ENCODE assay signal across 7 cellular contexts in the genomic region with DNA sequence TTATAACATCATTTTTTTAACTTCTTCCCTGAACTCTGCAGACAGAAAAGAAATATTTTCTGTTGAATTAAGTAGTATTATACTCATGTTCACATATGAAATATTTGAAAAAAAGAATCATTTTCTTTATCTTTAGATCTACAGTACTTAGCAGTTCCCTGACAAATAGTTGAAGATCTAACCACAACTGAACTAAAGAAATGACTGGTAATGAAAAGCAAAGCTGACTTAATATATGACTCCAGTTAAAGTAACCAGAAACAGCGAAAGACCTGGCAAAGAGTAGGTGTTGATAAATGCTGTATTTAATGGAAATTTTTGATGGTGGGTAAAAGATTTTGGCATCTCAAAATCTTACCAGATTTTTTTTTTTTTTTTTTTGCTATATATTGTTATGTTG.
"Had no signal": no experiment of that assay in that cellular context is flagged by ENCODE, and none has a peak within 500 bp of the region (broad histone marks: within the 10 kb centered on the region; RNA-seq: fewer than 3 reads in every experiment).

No MANE protein-coding gene starts in this region.

- H3K27me3 Mint-ChIP-seq: IgD-negative memory B cell had no signal

- H3K36me3 Mint-ChIP-seq: IgD-negative memory B cell had no signal

- H3K27ac Mint-ChIP-seq: HFFc6, IgD-negative memory B cell had no signal

- ATAC-seq: HCT116, HepG2 had no signal

- H3K9me3 Mint-ChIP-seq: HFFc6, IgD-negative memory B cell had no signal

- DNase-seq: GM23248, GOT3, H7, HFFc6 had no signal

- H3K4me3 Mint-ChIP-seq: HFFc6, IgD-negative memory B cell had no signal

- H3K4me1 Mint-ChIP-seq: IgD-negative memory B cell had no signal
